Comparison of ENCODE assay signal across 20 cellular contexts in the genomic region with DNA sequence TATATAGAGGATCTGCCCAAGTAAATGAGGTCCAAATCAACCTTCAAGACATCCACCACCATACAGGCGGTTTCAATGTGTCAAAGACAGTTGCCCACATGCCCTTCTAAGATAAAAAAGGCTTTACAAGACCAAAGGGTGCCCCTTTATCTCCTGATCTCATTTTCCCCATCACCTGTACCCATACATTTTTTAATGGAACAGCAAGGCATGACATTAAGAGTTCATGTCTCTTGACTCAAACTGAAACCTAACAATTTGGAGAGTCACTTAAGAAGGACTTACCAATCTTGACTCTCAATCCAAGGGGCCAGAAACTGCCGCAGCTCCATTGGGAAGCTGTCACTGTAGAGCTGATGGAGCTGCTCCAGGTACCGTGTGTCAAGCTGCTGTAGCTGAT. TPM values are rescaled to one million over a fixed set of nuclear protein-coding genes. Genes with fewer than 3 reads are reported as not detected.
A peak's percentile ranks its signal among the peaks of the same experiment; 100 is the strongest.
DNase-seq lines count a peak whose midpoint lies in the region; TF ChIP-seq lines count a peak whose summit lies in the region.
"Had no signal": no experiment of that assay in that cellular context is flagged by ENCODE, and none has a peak within 500 bp of the region (broad histone marks: within the 10 kb centered on the region; RNA-seq: fewer than 3 reads in every experiment).

No MANE protein-coding gene starts in this region.

- H3K36me3 Mint-ChIP-seq in Calu3 (ENCODE audit: insufficient read depth, unreplicated experiment), result peaks cover 49% of the 10 kb centered on the region

- intact Hi-C loops in ascending aorta (cut with DNase I) (no loop called here), Calu3 (cut with micrococcal nuclease; ENCODE audit: unreplicated experiment) (no loop called here)

- CTCF ChIA-PET in Calu3 (lab: Charles Lee), result no interaction called here

- H3K4me3 ChIP-seq in ACC112 (ENCODE audit: low read depth, low read length) (no peak overlapping the region), GM23248 (no peak overlapping the region), ascending aorta (no peak overlapping the region), neutrophil (ENCODE audit: low read depth in 1 of 2, low read length in 1 of 2) (no peak overlapping the region)

- no peaks in the 10 kb centered on the region for H3K27me3 Mint-ChIP-seq in Calu3 (ENCODE audit: unreplicated experiment)
- H3K27me3 Mint-ChIP-seq: B cell, brain, T-helper 17 cell had no signal

- H3K9me3 ChIP-seq in GM23248 (ENCODE audit: low read depth) (no peaks in the 10 kb centered on the region), ascending aorta (no peaks in the 10 kb centered on the region), neutrophil (no peaks in the 10 kb centered on the region)

- H3F3A ChIP-seq in GM23248 (ENCODE audit: insufficient read depth), result peaks cover 23% of the 10 kb centered on the region

- in situ Hi-C loops in GM23248 (cut with MboI), result no loop called here

- H3K79me2 ChIP-seq in ACC112 (ENCODE audit: control insufficient read depth, insufficient read depth, low read length, unreplicated experiment), result peaks cover 48% of the 10 kb centered on the region
- peaks cover 94% of the 10 kb centered on the region for H3K79me2 ChIP-seq in GM23248 (ENCODE audit: insufficient read depth)

- H3K4me3 Mint-ChIP-seq in Calu3 (ENCODE audit: low read depth, unreplicated experiment), result no peak overlapping the region
- H3K4me3 Mint-ChIP-seq: B cell, brain, H9, T-helper 17 cell had no signal

- H3K36me3 ChIP-seq in ACC112 (ENCODE audit: insufficient read depth, low read length) (peaks cover 17% of the 10 kb centered on the region), GM23248 (ENCODE audit: low read depth) (peaks cover 16% of the 10 kb centered on the region), ascending aorta (peaks cover 34 to 43% of the 10 kb centered on the region in 2 donors), neutrophil (peaks cover 51% of the 10 kb centered on the region)

- peaks cover 25% of the 10 kb centered on the region for H3K4me1 ChIP-seq in ACC112 (ENCODE audit: control insufficient read depth, insufficient read depth, low read length, unreplicated experiment)
- H3K4me1 ChIP-seq in GM23248 (ENCODE audit: insufficient read depth), result peaks cover 21% of the 10 kb centered on the region
- peaks cover 13 to 41% of the 10 kb centered on the region in 2 donors for H3K4me1 ChIP-seq in ascending aorta
- peaks cover 0 to 4% of the 10 kb centered on the region in 2 experiments for H3K4me1 ChIP-seq in neutrophil (ENCODE audit: control insufficient read depth in 1 of 2, insufficient read depth in 1 of 2, low read depth in 1 of 2, low read length in 1 of 2)

- H3K27ac Mint-ChIP-seq in Calu3 (ENCODE audit: unreplicated experiment), result no peak overlapping the region
- H3K27ac Mint-ChIP-seq: B cell, T-helper 17 cell had no signal

- H3K9me3 Mint-ChIP-seq in Calu3 (ENCODE audit: low read depth, unreplicated experiment), result no peaks in the 10 kb centered on the region
- H3K9me3 Mint-ChIP-seq: brain, H9 had no signal

- H3K4me2 ChIP-seq in GM23248 (ENCODE audit: unreplicated experiment), result no peak overlapping the region

- no TSS peak for BruUV-seq in Calu3 (replicated peaks; lab: Mats Ljungman, UMichigan)

- 98 to 100% methylated on average over 3 of the region's 3 CpGs for WGBS in GM23248 (ENCODE audit: low coverage in 1 of 2, low lambda C conversion rate in 2 of 2, missing lambda C conversion rate in 2 of 2), 2 experiments

- DNase-seq in GM23248 (no peak), ascending aorta (ENCODE audit: low spot score in 2 of 2) (no peak), Calu3 (no peak), 8988T (no peak), amygdala (lab: John Stamatoyannopoulos, UW) (no peak), HK-2 (ENCODE audit: unreplicated experiment) (no peak)
- DNase-seq: activated CD4-positive, alpha-beta T cell treated with anti-CD3 and anti-CD28 coated beads for 4 hours; dermis blood vessel endothelial cell; H9; head of caudate nucleus; mesenchymal stem cell; NCI-H146; NCI-H226; SHP77; substantia nigra; T-helper 17 cell had no signal

- H4K20me1 ChIP-seq in GM23248 (ENCODE audit: insufficient read depth), result peaks cover 17% of the 10 kb centered on the region

- no peaks in the 10 kb centered on the region for H3K27me3 ChIP-seq in ACC112 (ENCODE audit: insufficient read depth, low read length)
- H3K27me3 ChIP-seq in GM23248 (replicated peaks; ENCODE audit: insufficient read depth), result no peaks in the 10 kb centered on the region
- H3K27me3 ChIP-seq in ascending aorta, result no peaks in the 10 kb centered on the region
- no peaks in the 10 kb centered on the region for H3K27me3 ChIP-seq in neutrophil

- TF ChIP-seq CTCF in ascending aorta (IDR thresholded peaks at IDR 0.05), result no peak
- no peak for TF ChIP-seq CTCF in neutrophil (IDR thresholded peaks at IDR 0.05)
- TF ChIP-seq CTCF in Calu3 (IDR thresholded peaks at IDR 0.05; ENCODE audit: unreplicated experiment), result no peak

- peaks cover 24% of the 10 kb centered on the region for H3K4me1 Mint-ChIP-seq in Calu3 (ENCODE audit: low read depth, unreplicated experiment)

- peak overlapping the region; percentile 78 for H3K27ac ChIP-seq in ACC112 (ENCODE audit: low read depth, low read length)
- H3K27ac ChIP-seq in GM23248, result peak overlapping the region; percentile 67; the same call in 1 of the 2 replicates
- H3K27ac ChIP-seq in ascending aorta, result peak overlapping the region; percentile 73 to 80
- peak overlapping the region; percentile 50 for H3K27ac ChIP-seq in neutrophil

- H3K9ac ChIP-seq in GM23248, result no peak overlapping the region

- no peaks in the 10 kb centered on the region for H3K9me2 ChIP-seq in GM23248 (ENCODE audit: insufficient read depth)

- H2AFZ ChIP-seq in ACC112 (ENCODE audit: low read length, unreplicated experiment) (no peak overlapping the region), GM23248 (no peak overlapping the region)

RNA-seq across cellular contexts. Expression of a gene that starts 40.1 kb away (rescaled TPM):
- 79.4 and 84.1 TPM in 2 replicates for total RNA-seq in GM23248 (2014; rRNA removed; shearing (Covaris generic))
- polyA plus RNA-seq in GM23248 (2016; fragmentation: Nextera tagmentation; extraction: Ambion mirVana), result 112 and 115 TPM in 2 replicates
- total RNA-seq in ascending aorta, result 181 TPM
- total RNA-seq in Calu3 (2022), result 183 and 196 TPM in 2 replicates

RNA-seq across cellular contexts. Expression of a gene that starts 59.8 kb away (rescaled TPM):
- total RNA-seq in GM23248 (2014; rRNA removed; shearing (Covaris generic)), result 21.2 and 26.3 TPM in 2 replicates
- 6.7 and 6.8 TPM in 2 replicates for polyA plus RNA-seq in GM23248 (2016; fragmentation: Nextera tagmentation; extraction: Ambion mirVana)
- total RNA-seq in ascending aorta, result 105 TPM
- total RNA-seq in Calu3 (2022), result 3.1 and 3.9 TPM in 2 replicates
